9 cellular contexts compared by ENCODE assay signal in genomic region chr2:43075906-43076585, GRCh38.
DNase-seq lines count a peak whose midpoint lies in the region; ATAC-seq and TF ChIP-seq lines count a peak whose summit lies in the region.
"Had no signal": no experiment of that assay in that cellular context is flagged by ENCODE, and none has a peak within 500 bp of the region (broad histone marks: within the 10 kb centered on the region; RNA-seq: fewer than 3 reads in every experiment).

No MANE protein-coding gene starts in this region.

- peaks cover 4 to 19% (median 16%) of the 10 kb centered on the region in 7 donors for H3K4me1 Mint-ChIP-seq in naive thymus-derived CD4-positive, alpha-beta T cell

- H3K4me3 ChIP-seq in AG09309 (ENCODE audit: control insufficient read depth, low read depth, low read length) (no peak overlapping the region), fibroblast of mammary gland (ENCODE audit: control insufficient read depth, low read depth, low read length) (no peak overlapping the region), parathyroid adenoma (ENCODE audit: low read depth, low read length) (no peak overlapping the region), H7 (ENCODE audit: insufficient read depth, low read depth, low read length) (no peak overlapping the region)
- H3K4me3 ChIP-seq in naive thymus-derived CD4-positive, alpha-beta T cell (ENCODE audit: low read length): no peak overlapping the region

- H3K9me3 Mint-ChIP-seq in naive thymus-derived CD4-positive, alpha-beta T cell: no peaks in the 10 kb centered on the region
- H3K9me3 Mint-ChIP-seq: CD4-positive, CD25-positive, alpha-beta regulatory T cell had no signal

- no peaks in the 10 kb centered on the region for H3K79me2 ChIP-seq in parathyroid adenoma

- H3K27me3 Mint-ChIP-seq in naive thymus-derived CD4-positive, alpha-beta T cell: no peaks in the 10 kb centered on the region

- no peaks in the 10 kb centered on the region for H3K36me3 ChIP-seq in parathyroid adenoma (ENCODE audit: control insufficient read depth, insufficient read depth, low read length)
- H3K36me3 ChIP-seq in H7 (replicated peaks; ENCODE audit: control insufficient read depth, insufficient read depth, low read length): no peaks in the 10 kb centered on the region
- no peaks in the 10 kb centered on the region for H3K36me3 ChIP-seq in naive thymus-derived CD4-positive, alpha-beta T cell (ENCODE audit: control insufficient read depth in 2 of 3, insufficient read depth in 3 of 3, low read length in 3 of 3)

- no peaks in the 10 kb centered on the region for H3K27me3 ChIP-seq in parathyroid adenoma (ENCODE audit: control insufficient read depth, insufficient read depth, low read length)
- no peaks in the 10 kb centered on the region for H3K27me3 ChIP-seq in H7 (ENCODE audit: control insufficient read depth, insufficient read depth, low read length)
- H3K27me3 ChIP-seq in naive thymus-derived CD4-positive, alpha-beta T cell (ENCODE audit: control insufficient read depth in 2 of 2, insufficient read depth in 2 of 2, low read length in 2 of 2): no peaks in the 10 kb centered on the region

- H3K27ac ChIP-seq in parathyroid adenoma: peak overlapping the region; percentile 40
- H3K27ac ChIP-seq in naive thymus-derived CD4-positive, alpha-beta T cell (ENCODE audit: low read depth, low read length): no peak overlapping the region

- no peaks in the 10 kb centered on the region for H3K9me3 ChIP-seq in parathyroid adenoma (ENCODE audit: control insufficient read depth, low read length)
- H3K9me3 ChIP-seq in naive thymus-derived CD4-positive, alpha-beta T cell (ENCODE audit: control insufficient read depth in 2 of 3, low read length in 3 of 3): no peaks in the 10 kb centered on the region

- no peak overlapping the region for H3K4me3 Mint-ChIP-seq in naive thymus-derived CD4-positive, alpha-beta T cell
- H3K4me3 Mint-ChIP-seq: CD4-positive, CD25-positive, alpha-beta regulatory T cell had no signal

- no peak for TF ChIP-seq CTCF in AG09309 (IDR thresholded peaks at IDR 0.05; ENCODE audit: control insufficient read depth, insufficient read depth, low read depth, low read length, missing control alignments)
- TF ChIP-seq CTCF in fibroblast of mammary gland (conservative IDR thresholded peaks at IDR 0.05; ENCODE audit: control insufficient read depth, insufficient read depth, low read depth, low read length): no peak
- no peak for TF ChIP-seq CTCF in parathyroid adenoma (IDR thresholded peaks at IDR 0.05)

- intact Hi-C loops in naive thymus-derived CD4-positive, alpha-beta T cell (cut with micrococcal nuclease): no loop called here

- CTCF ChIA-PET in naive thymus-derived CD4-positive, alpha-beta T cell (lab: Charles Lee): no interaction called here

- H3K4me2 ChIP-seq in parathyroid adenoma (ENCODE audit: low read length): no peak overlapping the region

- POLR2A ChIA-PET in naive thymus-derived CD4-positive, alpha-beta T cell (lab: Charles Lee): no interaction called here

- peaks cover 0 to 3% (median 0%) of the 10 kb centered on the region in 5 donors for H3K36me3 Mint-ChIP-seq in naive thymus-derived CD4-positive, alpha-beta T cell
- H3K36me3 Mint-ChIP-seq: CD4-positive, CD25-positive, alpha-beta regulatory T cell had no signal

- DNase-seq in AG09309 (ENCODE audit: low read depth): peak; percentile 37
- DNase-seq in fibroblast of mammary gland (ENCODE audit: low read depth): peak; percentile 94
- no peak for DNase-seq in H7
- no peak for DNase-seq in naive thymus-derived CD4-positive, alpha-beta T cell
- no peak for DNase-seq in stimulated activated CD4-positive, alpha-beta T cell treated with anti-CD3 and anti-CD28 coated beads, Interleukin-12 subunit alpha, Interleukin-12 subunit beta, amount 100 ng/mL, for 4 hours
- DNase-seq in germinal center (ENCODE audit: low spot score): no peak
- DNase-seq: CD4-positive, CD25-positive, alpha-beta regulatory T cell had no signal

- H3K4me1 ChIP-seq in parathyroid adenoma: peaks cover 44% of the 10 kb centered on the region
- no peaks in the 10 kb centered on the region for H3K4me1 ChIP-seq in naive thymus-derived CD4-positive, alpha-beta T cell (ENCODE audit: control insufficient read depth in 2 of 2, insufficient read depth in 2 of 2, low read length in 2 of 2)

- peak overlapping the region in 3 of 9 donors; percentile 9 to 53 (median 41) for H3K27ac Mint-ChIP-seq in naive thymus-derived CD4-positive, alpha-beta T cell
- H3K27ac Mint-ChIP-seq: CD4-positive, CD25-positive, alpha-beta regulatory T cell had no signal

- peak; percentile 46 for ATAC-seq in SK-N-SH treated with all-trans-retinoic acid at 6 μM for 48 hours
- no peak for ATAC-seq in naive thymus-derived CD4-positive, alpha-beta T cell

- no peak overlapping the region for H3K9ac ChIP-seq in parathyroid adenoma

- H2AFZ ChIP-seq in parathyroid adenoma: no peak overlapping the region

TF ChIP-seq in SK-N-SH treated with all-trans-retinoic acid at 6 μM for 48 hours, 23 proteins besides CTCF, POLR2A, EP300 and RAD21 (continues in another document):
- TF ChIP-seq BACH2 (CRISPR knock-in tag; IDR thresholded peaks at IDR 0.05; ENCODE audit: borderline replicate concordance) (no peak), ZC3H10 (CRISPR knock-in tag; IDR thresholded peaks at IDR 0.05) (no peak), ZNF8 (CRISPR knock-in tag; IDR thresholded peaks at IDR 0.05) (no peak), SNAI2 (CRISPR knock-in tag; IDR thresholded peaks at IDR 0.05) (no peak), TCF4 (CRISPR knock-in tag; IDR thresholded peaks at IDR 0.05; ENCODE audit: borderline replicate concordance) (no peak), CSRNP3 (CRISPR knock-in tag; IDR thresholded peaks at IDR 0.05) (no peak), TOX (CRISPR knock-in tag; IDR thresholded peaks at IDR 0.05; ENCODE audit: borderline replicate concordance) (no peak), ZFP30 (CRISPR knock-in tag; IDR thresholded peaks at IDR 0.05) (no peak), ISL1 (CRISPR knock-in tag; IDR thresholded peaks at IDR 0.05) (peak; percentile 47; the same call in 1 of the 2 replicates), PPARA (CRISPR knock-in tag; IDR thresholded peaks at IDR 0.05; ENCODE audit: borderline replicate concordance) (no peak), ARNTL (CRISPR knock-in tag; IDR thresholded peaks at IDR 0.05; ENCODE audit: borderline replicate concordance, low read depth) (no peak), CSDC2 (CRISPR knock-in tag; IDR thresholded peaks at IDR 0.05) (no peak; the same call in 1 of the 2 replicates), PATZ1 (CRISPR knock-in tag; IDR thresholded peaks at IDR 0.05; ENCODE audit: borderline replicate concordance) (no peak), CREB5 (CRISPR knock-in tag; IDR thresholded peaks at IDR 0.05; ENCODE audit: low read depth) (0 out of 2 replicates have a peak, but pooled peaks have one; percentile 45), OSR1 (CRISPR knock-in tag; IDR thresholded peaks at IDR 0.05) (no peak), ZFP3 (CRISPR knock-in tag; IDR thresholded peaks at IDR 0.05) (peak; percentile 81; the same call in 1 of the 2 replicates), GLIS3 (CRISPR knock-in tag; IDR thresholded peaks at IDR 0.05) (no peak), RARB (CRISPR knock-in tag; IDR thresholded peaks at IDR 0.05) (no peak), ZNF70 (CRISPR knock-in tag; IDR thresholded peaks at IDR 0.05) (0 out of 2 replicates have a peak, but pooled peaks have one; percentile 31), ZNF565 (CRISPR knock-in tag; conservative IDR thresholded peaks at IDR 0.05; ENCODE audit: low read depth) (peak; percentile 62; the same call in 1 of the 2 replicates)

Comparison
In these comparisons a context has a peak if more than half of its experiments do, and no peak if none do; other contexts are left out.
1. DNase-seq: peak in AG09309 (single experiment) and fibroblast of mammary gland (single experiment); none in H7 (single experiment), naive thymus-derived CD4-positive, alpha-beta T cell (0 of 9), stimulated activated CD4-positive, alpha-beta T cell treated with anti-CD3 and anti-CD28 coated beads, Interleukin-12 subunit alpha, Interleukin-12 subunit beta, amount 100 ng/mL, for 4 hours (single experiment) and germinal center (single experiment).